In the genomic region with DNA sequence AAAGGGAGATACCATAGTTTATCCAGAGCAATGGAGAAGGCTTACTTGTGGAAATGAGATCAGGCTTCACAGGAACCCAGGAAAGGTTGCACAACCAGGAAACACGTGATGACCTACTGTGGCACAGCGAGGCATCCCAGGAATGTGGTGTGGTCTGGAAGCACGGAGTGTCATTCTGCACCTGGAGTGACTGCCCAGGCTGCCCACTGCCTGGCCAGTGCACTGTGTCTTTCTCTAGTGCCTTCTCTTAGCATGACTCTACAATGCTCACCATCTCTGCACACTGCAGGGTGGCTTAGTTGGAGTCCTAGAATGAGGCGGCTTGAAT, we compare ENCODE assay signal across 13 cellular contexts. TPM values are rescaled to one million over a fixed set of nuclear protein-coding genes. Genes with fewer than 3 reads are reported as not detected.
DNase-seq lines count a peak whose midpoint lies in the region; ATAC-seq and TF ChIP-seq lines count a peak whose summit lies in the region.
"Had no signal": no experiment of that assay in that cellular context is flagged by ENCODE, and none has a peak within 500 bp of the region (broad histone marks: within the 10 kb centered on the region; RNA-seq: fewer than 3 reads in every experiment).

No MANE protein-coding gene starts in this region.

- in situ Hi-C loops in GM13977 (cut with MboI; ENCODE audit: low pct_unique_long_range_greater_than_20kb, low sequenced_read_pairs, unreplicated experiment), result no loop called here

- no peaks in the 10 kb centered on the region for H3K36me3 ChIP-seq in right lobe of liver

- no peak overlapping the region for H3K4me3 ChIP-seq in choroid plexus epithelial cell (ENCODE audit: low read depth, low read length)
- H3K4me3 ChIP-seq in right lobe of liver, result no peak overlapping the region

- peak overlapping the region in 1 of 3 donors; percentile 31 for H3K27ac ChIP-seq in right lobe of liver

- TF ChIP-seq CTCF in choroid plexus epithelial cell (conservative IDR thresholded peaks at IDR 0.05; ENCODE audit: low read depth, low read length) (no peak), right lobe of liver (IDR thresholded peaks at IDR 0.05) (no peak), GM13977 (IDR thresholded peaks at IDR 0.05; ENCODE audit: extremely low read depth, insufficient read depth, missing control alignments) (no peak)

- intact Hi-C loops in right lobe of liver (cut with DNase I), result no loop called here

- no peaks in the 10 kb centered on the region for H3K9me3 ChIP-seq in right lobe of liver

- WGBS in right lobe of liver (ENCODE audit: insufficient coverage, low coverage, low lambda C conversion rate, missing lambda C conversion rate), result 35% methylated on average over 3 of the region's 4 CpGs

- peak; percentile 24 for TF ChIP-seq POLR2A in right lobe of liver (IDR thresholded peaks at IDR 0.05)

- peak; percentile 86 to 95 (median 92) for ATAC-seq in right lobe of liver
- ATAC-seq: stimulated activated naive CD8-positive, alpha-beta T cell treated with anti-CD3 and anti-CD28 coated beads, Interleukin-15, amount 100 ng/mL, for 72 hours had no signal

- no peaks in the 10 kb centered on the region for H3K27me3 ChIP-seq in right lobe of liver

- peaks cover 0 to 16% (median 5%) of the 10 kb centered on the region in 4 donors for H3K4me1 ChIP-seq in right lobe of liver

- DNase-seq in Daoy (ENCODE audit: low read depth) (peak; percentile 81), M059J (ENCODE audit: low read depth) (peak; percentile 92), choroid plexus epithelial cell (ENCODE audit: low read depth) (peak; percentile 10), right lobe of liver (peak in 2 of 3 donors; percentile 71 to 74), GM13977 (ENCODE audit: low spot score) (no peak), CD1c-positive myeloid dendritic cell (ENCODE audit: extremely low spot score) (no peak), D341Med (ENCODE audit: low spot score) (no peak)
- DNase-seq in stimulated activated CD4-positive, alpha-beta T cell treated with anti-CD3 and anti-CD28 coated beads, Interleukin-2, amount 100 ng/mL, for 48 hours, result no peak
- DNase-seq: activated CD4-positive, alpha-beta T cell treated with anti-CD3 and anti-CD28 coated beads, Interleukin-2, amount 50 U/mL, for 4 hours; activated effector memory CD4-positive, alpha-beta T cell treated with Interleukin-2 at 50 U/mL for 16 hours; stimulated activated naive CD8-positive, alpha-beta T cell treated with anti-CD3 and anti-CD28 coated beads, Interleukin-15, amount 100 ng/mL, for 72 hours had no signal

RNA-seq across cellular contexts. Expression of a gene that starts 48.9 kb away (rescaled TPM):
- total RNA-seq in Daoy (2014; rRNA removed; shearing (Covaris generic)), result 0.06 and 0.09 TPM in 2 replicates
- not detected in 2 replicates for total RNA-seq in M059J (2014; rRNA removed; shearing (Covaris generic))
- total RNA-seq in right lobe of liver, result 10 to 100 TPM in 3 of 6 experiments, 1 to 10 TPM in 3; 3.8 to 24.2 (median 9.8) TPM
- total RNA-seq: B cell, myocyte had no signal

Comparison
In these comparisons a context has a peak if more than half of its experiments do, and no peak if none do; other contexts are left out.
1. DNase-seq: peak in Daoy (single experiment), M059J (single experiment), choroid plexus epithelial cell (single experiment) and right lobe of liver (2 of 3); none in GM13977 (single experiment), CD1c-positive myeloid dendritic cell (single experiment), stimulated activated CD4-positive, alpha-beta T cell treated with anti-CD3 and anti-CD28 coated beads, Interleukin-2, amount 100 ng/mL, for 48 hours (0 of 2) and D341Med (single experiment).